ENCODE assay signal across 9 cellular contexts in genomic region chr1:54287176-54287650, GRCh38.
DNase-seq lines count a peak whose midpoint lies in the region; ATAC-seq and TF ChIP-seq lines count a peak whose summit lies in the region.
"Had no signal": no experiment of that assay in that cellular context is flagged by ENCODE, and none has a peak within 500 bp of the region (broad histone marks: within the 10 kb centered on the region; RNA-seq: fewer than 3 reads in every experiment).

No MANE protein-coding gene starts in this region.

- no peaks in the 10 kb centered on the region for H3K36me3 ChIP-seq in transverse colon

- in situ Hi-C loops in transverse colon (cut with MboI; ENCODE audit: low pct_ligation_motif_present in 1 of 4, low pct_unique_long_range_greater_than_20kb in 1 of 4, low sequenced_read_pairs in 3 of 4) = no loop called here

- H3K27ac ChIP-seq in foreskin keratinocyte (no peak overlapping the region), transverse colon (peak overlapping the region; percentile 74 to 84 (median 80))

- DNase-seq in NCI-H1436 (lab: John Stamatoyannopoulos, UW) = peak; percentile 31
- no peak for DNase-seq in NCI-H1436 treated with DMSO at 0.1 percent for 48 hours (lab: John Stamatoyannopoulos, UW)
- DNase-seq in NCI-H524 treated with DMSO at 0.1 percent for 48 hours (lab: John Stamatoyannopoulos, UW) = peak; percentile 52
- peak in 1 of 2 donors; percentile 30 for DNase-seq in foreskin keratinocyte
- DNase-seq in progenitor cell of endocrine pancreas (ENCODE audit: low spot score, unreplicated experiment) = no peak
- DNase-seq in transverse colon = peak; percentile 86
- no peak for DNase-seq in SKM-1 treated with dmso at 0.1 percent for 144 hours (lab: John Stamatoyannopoulos, UW; ENCODE audit: unreplicated experiment)

- 14 to 20% methylated on average over 4 to 8 of the region's 8 CpGs for WGBS in transverse colon (ENCODE audit: low coverage in 1 of 2), 2 donors

- H3K27ac Mint-ChIP-seq in activated T-helper 17 cell treated with anti-CD3 and anti-CD28 coated beads, Interleukin-2, amount 50 U/mL, for 72 hours = peak overlapping the region; percentile 83
- peak overlapping the region; percentile 91 for H3K27ac Mint-ChIP-seq in progenitor cell of endocrine pancreas
- H3K27ac Mint-ChIP-seq: dendritic cell treated with granulocyte-macrophage colony-stimulating factor and Interleukin-4, amounts not matched to agents 40 ng/mL and 50 ng/mL, for 4 days had no signal

- no peaks in the 10 kb centered on the region for H3K9me3 Mint-ChIP-seq in activated T-helper 17 cell treated with anti-CD3 and anti-CD28 coated beads, Interleukin-2, amount 50 U/mL, for 72 hours
- no peaks in the 10 kb centered on the region for H3K9me3 Mint-ChIP-seq in progenitor cell of endocrine pancreas (ENCODE audit: low read depth)
- H3K9me3 Mint-ChIP-seq: dendritic cell treated with granulocyte-macrophage colony-stimulating factor and Interleukin-4, amounts not matched to agents 40 ng/mL and 50 ng/mL, for 4 days had no signal

- TF ChIP-seq POLR2A in transverse colon (IDR thresholded peaks at IDR 0.05) = no peak

- H3K4me1 Mint-ChIP-seq in activated T-helper 17 cell treated with anti-CD3 and anti-CD28 coated beads, Interleukin-2, amount 50 U/mL, for 72 hours = peaks cover 33% of the 10 kb centered on the region
- H3K4me1 Mint-ChIP-seq in progenitor cell of endocrine pancreas (ENCODE audit: low read depth) = peaks cover 45% of the 10 kb centered on the region

- no peak for TF ChIP-seq CTCF in foreskin keratinocyte (conservative IDR thresholded peaks at IDR 0.05)
- TF ChIP-seq CTCF in progenitor cell of endocrine pancreas (IDR thresholded peaks at IDR 0.05; ENCODE audit: unreplicated experiment) = no peak
- TF ChIP-seq CTCF in transverse colon (IDR thresholded peaks at IDR 0.05) = no peak

- H3K4me1 ChIP-seq in foreskin keratinocyte = no peaks in the 10 kb centered on the region
- H3K4me1 ChIP-seq in transverse colon = peaks cover 57 to 73% (median 67%) of the 10 kb centered on the region in 4 donors

- H3K9me3 ChIP-seq in transverse colon = no peaks in the 10 kb centered on the region

- intact Hi-C loops in transverse colon (cut with DNase I; ENCODE audit: low total_unique reads) = no loop called here

- no peak for TF ChIP-seq EP300 in transverse colon (IDR thresholded peaks at IDR 0.05; ENCODE audit: low read depth)

- no peaks in the 10 kb centered on the region for H3K27me3 Mint-ChIP-seq in activated T-helper 17 cell treated with anti-CD3 and anti-CD28 coated beads, Interleukin-2, amount 50 U/mL, for 72 hours
- H3K27me3 Mint-ChIP-seq in progenitor cell of endocrine pancreas = no peaks in the 10 kb centered on the region
- H3K27me3 Mint-ChIP-seq: dendritic cell treated with granulocyte-macrophage colony-stimulating factor and Interleukin-4, amounts not matched to agents 40 ng/mL and 50 ng/mL, for 4 days had no signal

- no peaks in the 10 kb centered on the region for H3K36me3 Mint-ChIP-seq in activated T-helper 17 cell treated with anti-CD3 and anti-CD28 coated beads, Interleukin-2, amount 50 U/mL, for 72 hours (ENCODE audit: low read depth)
- H3K36me3 Mint-ChIP-seq in progenitor cell of endocrine pancreas (ENCODE audit: insufficient read depth) = no peaks in the 10 kb centered on the region

- H3K4me3 Mint-ChIP-seq in activated T-helper 17 cell treated with anti-CD3 and anti-CD28 coated beads, Interleukin-2, amount 50 U/mL, for 72 hours = peak overlapping the region; percentile 71
- H3K4me3 Mint-ChIP-seq in progenitor cell of endocrine pancreas (ENCODE audit: low read depth) = no peak overlapping the region
- H3K4me3 Mint-ChIP-seq: dendritic cell treated with granulocyte-macrophage colony-stimulating factor and Interleukin-4, amounts not matched to agents 40 ng/mL and 50 ng/mL, for 4 days had no signal

- H3K27me3 ChIP-seq in foreskin keratinocyte (no peaks in the 10 kb centered on the region), transverse colon (no peaks in the 10 kb centered on the region)

- ATAC-seq in activated T-helper 17 cell treated with anti-CD3 and anti-CD28 coated beads, Interleukin-2, amount 50 U/mL, for 72 hours (replicated peaks) = peak; percentile 91
- ATAC-seq in foreskin keratinocyte = peak; percentile 47

- H3K4me3 ChIP-seq in transverse colon = no peak overlapping the region

Comparison
In these comparisons a context has a peak if more than half of its experiments do, and no peak if none do; other contexts are left out.
1. DNase-seq: peak in NCI-H1436 (single experiment), NCI-H524 treated with DMSO at 0.1 percent for 48 hours (single experiment) and transverse colon (single experiment); none in NCI-H1436 treated with DMSO at 0.1 percent for 48 hours (single experiment), progenitor cell of endocrine pancreas (single experiment) and SKM-1 treated with dmso at 0.1 percent for 144 hours (single experiment).